Comparison of ENCODE assay signal across 16 cellular contexts in the genomic region with DNA sequence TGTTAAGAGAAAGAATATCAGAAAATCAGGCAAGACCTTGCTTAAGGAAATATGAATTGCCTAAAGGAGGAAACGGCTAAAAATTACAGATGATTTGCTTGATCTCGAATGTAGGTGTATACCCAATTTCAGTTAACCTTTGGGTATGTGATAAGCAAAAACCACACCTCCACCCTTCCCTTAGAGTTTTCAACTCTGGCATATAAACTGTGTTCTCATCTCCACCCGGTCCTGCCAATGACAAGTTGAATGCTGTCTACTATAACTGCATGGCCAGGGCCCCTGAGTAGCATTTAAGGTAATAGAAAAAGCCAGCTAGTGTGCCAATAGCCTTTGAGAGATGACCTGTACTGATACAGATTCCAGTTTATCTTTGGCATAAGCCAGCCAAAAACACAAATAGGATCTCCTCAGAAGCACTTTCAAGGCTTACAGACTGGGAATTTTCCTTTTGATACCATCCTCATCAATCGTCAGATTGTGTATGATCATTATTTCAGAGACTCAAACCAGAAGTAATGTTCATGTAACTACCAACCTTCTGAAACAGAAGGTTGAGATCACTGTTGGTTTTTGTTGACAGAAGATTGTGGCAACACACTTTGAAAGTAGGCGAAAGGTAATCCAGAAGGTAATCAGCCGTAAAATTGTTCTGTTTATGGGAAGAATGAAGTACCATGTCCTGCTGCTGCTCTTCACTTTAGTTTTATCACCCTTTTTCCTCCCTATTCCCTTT.
A peak's percentile ranks its signal among the peaks of the same experiment; 100 is the strongest.
DNase-seq lines count a peak whose midpoint lies in the region; ATAC-seq, FAIRE-seq and TF ChIP-seq lines count a peak whose summit lies in the region.
"Had no signal": no experiment of that assay in that cellular context is flagged by ENCODE, and none has a peak within 500 bp of the region (broad histone marks: within the 10 kb centered on the region; RNA-seq: fewer than 3 reads in every experiment).

No MANE protein-coding gene starts in this region.

- H3K27me3 ChIP-seq in astrocyte (ENCODE audit: insufficient read depth, low read length) (no peaks in the 10 kb centered on the region), GM23338 (ENCODE audit: insufficient read depth) (no peaks in the 10 kb centered on the region)
- H3K27me3 ChIP-seq: gastroesophageal sphincter had no signal

- H2AFZ ChIP-seq in astrocyte (ENCODE audit: low read depth, low read length) (no peak overlapping the region), GM23338 (no peak overlapping the region)
- H2AFZ ChIP-seq: parathyroid adenoma had no signal

- H3K4me2 ChIP-seq in astrocyte (ENCODE audit: low read length) = no peak overlapping the region
- H3K4me2 ChIP-seq in GM23338 = no peak overlapping the region

- no peak for TF ChIP-seq POLR2A in H54 (IDR thresholded peaks at IDR 0.05; ENCODE audit: low read depth, low read length)

- ATAC-seq in GM23338 = no peak
- ATAC-seq: activated naive CD4-positive, alpha-beta T cell treated with anti-CD3 and anti-CD28 coated beads, Interleukin-2, amount 50 U/mL, for 72 hours; gastroesophageal sphincter had no signal

- H3K9ac ChIP-seq in astrocyte (ENCODE audit: low read length) = no peak overlapping the region
- H3K9ac ChIP-seq: parathyroid adenoma had no signal

- H3K9me3 Mint-ChIP-seq in astrocyte (ENCODE audit: unreplicated experiment) (peaks cover 5% of the 10 kb centered on the region), nephron (no peaks in the 10 kb centered on the region), GM23338 (no peaks in the 10 kb centered on the region)
- H3K9me3 Mint-ChIP-seq: activated naive CD4-positive, alpha-beta T cell treated with anti-CD3 and anti-CD28 coated beads, Interleukin-2, amount 50 U/mL, for 72 hours; T-helper 1 cell treated with Interleukin-12 subunit alpha and Interleukin-12 subunit beta and Interleukin-4 antibody, amounts not matched to agents 30 μg/mL and 1 μg/mL, for 36 hours had no signal

- DNase-seq in DMS 273 treated with DMSO at 0.1 percent for 48 hours (lab: John Stamatoyannopoulos, UW) (peak; percentile 66), NCI-H1694 treated with DMSO at 0.1 percent for 48 hours (lab: John Stamatoyannopoulos, UW) (peak; percentile 23), astrocyte (ENCODE audit: low read depth) (no peak), GM23338 (ENCODE audit: low spot score) (no peak), H54 (ENCODE audit: insufficient read length, low spot score) (no peak), medulla oblongata (ENCODE audit: extremely low spot score) (no peak)
- DNase-seq in central memory CD4-positive, alpha-beta T cell = no peak
- DNase-seq: activated CD4-positive, alpha-beta T cell treated with anti-CD3 and anti-CD28 coated beads for 1 hour; activated T-cell treated with anti-CD3 and anti-CD28 coated beads for 4 hours; midbrain had no signal

- H3K4me3 Mint-ChIP-seq in astrocyte (ENCODE audit: unreplicated experiment) (peak overlapping the region; percentile 20), nephron (peak overlapping the region in 1 of 3 experiments; percentile 50), GM23338 (no peak overlapping the region)
- H3K4me3 Mint-ChIP-seq: T-helper 1 cell treated with Interleukin-12 subunit alpha and Interleukin-12 subunit beta and Interleukin-4 antibody, amounts not matched to agents 30 μg/mL and 1 μg/mL, for 36 hours had no signal

- no peak for TF ChIP-seq CTCF in astrocyte (IDR thresholded peaks at IDR 0.05; ENCODE audit: insufficient read depth, low read depth, low read length)
- TF ChIP-seq CTCF in nephron (IDR thresholded peaks at IDR 0.05; ENCODE audit: unreplicated experiment in 3 of 3) = no peak
- TF ChIP-seq CTCF in GM23338 (conservative IDR thresholded peaks at IDR 0.05; ENCODE audit: low read depth in 2 of 2) = no peak

- H3K9me3 ChIP-seq in astrocyte (ENCODE audit: insufficient read depth, low read depth, low read length) = no peaks in the 10 kb centered on the region
- H3K9me3 ChIP-seq: gastroesophageal sphincter had no signal

- H3K4me3 ChIP-seq in astrocyte (ENCODE audit: insufficient read depth, low read depth, low read length) (no peak overlapping the region), GM23338 (no peak overlapping the region)
- H3K4me3 ChIP-seq: gastroesophageal sphincter had no signal

- peaks cover 29% of the 10 kb centered on the region for H3K4me1 ChIP-seq in astrocyte (ENCODE audit: insufficient read depth, low read length)
- H3K4me1 ChIP-seq in GM23338 (ENCODE audit: insufficient read depth) = peaks cover 5% of the 10 kb centered on the region

- FAIRE-seq in astrocyte (lab: Jason Lieb, UNC) = no peak
- no peak for FAIRE-seq in H54 (lab: Jason Lieb, UNC)
- FAIRE-seq: D721Med had no signal

- no peaks in the 10 kb centered on the region for H3K36me3 ChIP-seq in astrocyte (ENCODE audit: insufficient read depth, low read length)
- no peaks in the 10 kb centered on the region for H3K36me3 ChIP-seq in GM23338 (ENCODE audit: insufficient read depth)

- H3K27ac Mint-ChIP-seq in astrocyte (ENCODE audit: unreplicated experiment) (no peak overlapping the region), nephron (peak overlapping the region; percentile 79 to 93 (median 80)), GM23338 (no peak overlapping the region)
- H3K27ac Mint-ChIP-seq: activated naive CD4-positive, alpha-beta T cell treated with anti-CD3 and anti-CD28 coated beads, Interleukin-2, amount 50 U/mL, for 72 hours; T-helper 1 cell treated with Interleukin-12 subunit alpha and Interleukin-12 subunit beta and Interleukin-4 antibody, amounts not matched to agents 30 μg/mL and 1 μg/mL, for 36 hours had no signal

- H4K20me1 ChIP-seq in astrocyte (ENCODE audit: insufficient read depth, low read length) (no peaks in the 10 kb centered on the region), GM23338 (replicated peaks; ENCODE audit: insufficient read depth) (no peaks in the 10 kb centered on the region)

- H3F3A ChIP-seq in GM23338 (replicated peaks; ENCODE audit: low read depth) = no peaks in the 10 kb centered on the region

- peaks cover 57% of the 10 kb centered on the region for H3K4me1 Mint-ChIP-seq in astrocyte (ENCODE audit: low read depth, unreplicated experiment)
- peaks cover 57% of the 10 kb centered on the region for H3K4me1 Mint-ChIP-seq in nephron
- peaks cover 7% of the 10 kb centered on the region; the same call in 1 of the 3 replicates for H3K4me1 Mint-ChIP-seq in GM23338

- H3K27me3 Mint-ChIP-seq in astrocyte (ENCODE audit: low read depth, unreplicated experiment) (no peaks in the 10 kb centered on the region), nephron (ENCODE audit: low read depth) (no peaks in the 10 kb centered on the region), GM23338 (ENCODE audit: insufficient read depth, low read depth, poor library complexity) (peaks cover 3% of the 10 kb centered on the region)

- peaks cover 2% of the 10 kb centered on the region for H3K36me3 Mint-ChIP-seq in astrocyte (ENCODE audit: low read depth, unreplicated experiment)
- peaks cover 39% of the 10 kb centered on the region for H3K36me3 Mint-ChIP-seq in nephron (ENCODE audit: low read depth)
- 0 out of 3 replicates have a peak, but pooled peaks cover 6% of the 10 kb centered on the region for H3K36me3 Mint-ChIP-seq in GM23338 (ENCODE audit: low read depth)
- H3K36me3 Mint-ChIP-seq: activated naive CD4-positive, alpha-beta T cell treated with anti-CD3 and anti-CD28 coated beads, Interleukin-2, amount 50 U/mL, for 72 hours had no signal

- H3K79me2 ChIP-seq in astrocyte (ENCODE audit: insufficient read depth, low read length) (no peaks in the 10 kb centered on the region), GM23338 (replicated peaks; ENCODE audit: insufficient read depth) (no peaks in the 10 kb centered on the region)
- H3K79me2 ChIP-seq: parathyroid adenoma had no signal

- peaks cover 7% of the 10 kb centered on the region; the same call in 1 of the 2 replicates for H3K9me2 ChIP-seq in GM23338 (ENCODE audit: insufficient read depth)

- H3K27ac ChIP-seq in astrocyte (ENCODE audit: low read depth, low read length) (no peak overlapping the region), GM23338 (ENCODE audit: low read depth) (no peak overlapping the region)
- H3K27ac ChIP-seq: gastroesophageal sphincter, parathyroid adenoma had no signal

TF ChIP-seq in GM23338, 12 proteins besides CTCF, POLR2A, EP300 and RAD21 (continues in another document):
- TF ChIP-seq ZNF114 (CRISPR knock-in tag; IDR thresholded peaks at IDR 0.05) (no peak), JUNB (IDR thresholded peaks at IDR 0.05; ENCODE audit: unreplicated experiment) (no peak), CREB1 (CRISPR knock-in tag; IDR thresholded peaks at IDR 0.05; ENCODE audit: low read depth) (no peak), ETS1 (IDR thresholded peaks at IDR 0.05) (no peak)

Comparison
In these comparisons a context has a peak if more than half of its experiments do, and no peak if none do; other contexts are left out.
1. DNase-seq: peak in DMS 273 treated with DMSO at 0.1 percent for 48 hours (single experiment) and NCI-H1694 treated with DMSO at 0.1 percent for 48 hours (single experiment); none in astrocyte (single experiment), GM23338 (single experiment), H54 (single experiment), central memory CD4-positive, alpha-beta T cell (single experiment) and medulla oblongata (single experiment).
2. H3K27ac Mint-ChIP-seq: peak in nephron (3 of 3); none in astrocyte (single experiment) and GM23338 (single experiment).